ENCODE assay signal across 24 cellular contexts in the genomic region with DNA sequence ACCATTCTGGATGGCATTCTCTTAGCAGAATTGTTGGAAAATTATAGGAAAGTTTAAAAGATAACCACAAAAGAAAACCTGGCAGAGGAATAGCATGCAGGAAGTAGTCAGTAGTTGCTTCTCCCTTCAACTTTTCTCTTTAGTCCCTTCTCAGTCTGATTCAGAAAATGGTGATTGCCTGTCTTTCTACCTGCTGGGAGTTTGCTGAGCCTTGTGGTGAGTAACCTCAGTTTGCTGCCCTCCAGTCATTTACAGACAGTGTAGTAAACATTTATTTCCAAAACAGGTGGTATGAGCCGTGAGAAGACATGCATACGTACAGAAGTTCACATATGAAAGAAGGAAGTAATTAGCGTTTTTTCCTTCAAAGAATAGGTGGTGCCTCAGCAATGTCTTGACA.
"Had no signal": no experiment of that assay in that cellular context is flagged by ENCODE, and none has a peak within 500 bp of the region (broad histone marks: within the 10 kb centered on the region; RNA-seq: fewer than 3 reads in every experiment).

No MANE protein-coding gene starts in this region.

- H3K27me3 ChIP-seq: body of pancreas, dorsolateral prefrontal cortex, heart left ventricle, right lobe of liver, testis, upper lobe of left lung had no signal

- H3K27ac ChIP-seq: body of pancreas, coronary artery, dorsolateral prefrontal cortex, heart left ventricle, left ventricle myocardium inferior, right lobe of liver, testis, upper lobe of left lung, VCaP had no signal

- DNase-seq: activated CD4-positive, alpha-beta T cell treated with anti-CD3 and anti-CD28 coated beads for 48 hours; activated CD4-positive, alpha-beta T cell treated with anti-CD3 and anti-CD28 coated beads, Interleukin-2, amount 50 U/mL, for 48 hours; activated CD8-positive, alpha-beta memory T cell treated with anti-CD3 and anti-CD28 coated beads for 24 hours; activated effector memory CD4-positive, alpha-beta T cell treated with Interleukin-2 at 50 U/mL for 16 hours; activated naive CD4-positive, alpha-beta T cell treated with Interleukin-2 at 50 U/mL for 16 hours; anterior cingulate cortex; body of pancreas; dorsolateral prefrontal cortex; effector memory CD8-positive, alpha-beta T cell; heart left ventricle; left ventricle myocardium inferior; right lobe of liver; stimulated activated CD4-positive, alpha-beta T cell treated with anti-CD3 and anti-CD28 coated beads, Interleukin-12 subunit alpha, Interleukin-12 subunit beta, amount 100 ng/mL, for 4 hours; stimulated activated CD4-positive, alpha-beta T cell treated with anti-CD3 and anti-CD28 coated beads, Interleukin-4, amount 100 ng/mL, for 1 hour; stimulated activated naive CD8-positive, alpha-beta T cell treated with anti-CD3 and anti-CD28 coated beads, Interleukin-15, Interleukin-2, amounts not matched to agents 100 U/mL and 50 U/mL, for 24 hours; T-helper 1 cell; testis; upper lobe of left lung had no signal

- ATAC-seq: activated CD4-positive, CD25-positive, alpha-beta regulatory T cell treated with anti-CD3 and anti-CD28 coated beads, Interleukin-2, amount 50 U/mL, for 24 hours; body of pancreas; effector memory CD8-positive, alpha-beta T cell; esophagus mucosa; heart left ventricle; right lobe of liver; stimulated activated naive CD8-positive, alpha-beta T cell treated with anti-CD3 and anti-CD28 coated beads, Interleukin-15, Interleukin-2, amounts not matched to agents 100 U/mL and 50 U/mL, for 24 hours had no signal

- FAIRE-seq: TTC549 had no signal

- H3K4me3 ChIP-seq: body of pancreas, coronary artery, dorsolateral prefrontal cortex, heart left ventricle, left ventricle myocardium inferior, lung, right lobe of liver, testis, upper lobe of left lung had no signal

- H3K9me3 ChIP-seq: body of pancreas, heart left ventricle, left ventricle myocardium inferior, right lobe of liver, testis, upper lobe of left lung had no signal

- H3K36me3 ChIP-seq: heart left ventricle, left ventricle myocardium inferior, right lobe of liver, upper lobe of left lung had no signal

- H3K4me1 ChIP-seq: body of pancreas, heart left ventricle, left ventricle myocardium inferior, right lobe of liver, testis, upper lobe of left lung had no signal
